ENCODE assay signal across 8 cellular contexts in the genomic region with DNA sequence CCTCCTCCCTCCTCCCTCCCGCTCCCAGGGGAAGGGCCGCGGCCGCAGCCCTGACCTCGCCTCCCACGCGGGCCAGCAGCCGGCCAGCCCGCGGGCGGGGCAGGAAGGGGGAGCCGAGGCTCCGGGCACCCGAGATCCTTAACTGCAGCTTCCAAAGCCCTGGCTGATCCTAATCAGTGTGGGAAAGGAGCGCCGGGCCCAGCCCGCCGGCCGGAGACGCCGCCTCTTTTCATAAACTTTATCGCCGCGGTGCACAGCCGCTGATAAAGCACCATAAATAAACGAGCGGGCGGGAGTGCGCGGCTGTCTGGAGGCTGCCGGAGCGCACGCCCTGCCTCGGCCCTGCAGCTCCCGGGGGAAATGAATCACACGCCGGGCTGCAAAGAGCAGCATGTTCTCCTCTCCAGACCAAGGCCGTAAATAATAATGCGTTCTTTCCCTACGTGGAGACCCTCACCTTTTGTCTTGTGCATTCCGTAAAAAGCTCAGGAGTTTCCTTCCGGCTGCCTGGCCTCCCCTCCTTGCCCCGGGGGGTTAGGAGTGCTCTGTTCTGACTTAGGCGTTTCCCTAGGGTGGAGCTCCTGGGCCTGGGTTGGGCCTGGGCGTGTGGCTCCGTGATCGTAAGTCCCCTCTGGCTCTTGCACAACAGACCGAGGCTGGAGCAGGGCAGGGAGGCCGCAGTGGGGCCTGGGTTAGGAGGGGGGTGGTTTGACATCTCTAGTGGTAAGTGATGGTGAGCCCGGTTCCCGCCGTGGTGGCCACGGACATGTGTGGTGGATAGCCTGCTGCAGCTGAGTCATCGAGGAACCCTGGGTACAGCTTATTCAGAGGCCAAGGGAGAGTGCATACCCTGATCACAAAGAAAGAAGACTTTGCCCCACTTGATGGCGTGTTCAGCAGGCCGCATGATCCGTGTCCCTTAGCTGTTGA.
DNase-seq lines count a peak whose midpoint lies in the region; ATAC-seq, FAIRE-seq and TF ChIP-seq lines count a peak whose summit lies in the region.

No MANE protein-coding gene starts in this region.

- H3K9ac ChIP-seq in iPS-20b (ENCODE audit: low read depth, low read length), result peak overlapping the region; percentile 24; the same call in 1 of the 2 replicates

- WGBS in sigmoid colon, 2 donors, result 2 to 7% methylated on average over 57 of the region's 57 CpGs

- no peaks in the 10 kb centered on the region for H3K9me3 ChIP-seq in iPS-20b (ENCODE audit: insufficient read depth, low read depth, low read length)
- no peaks in the 10 kb centered on the region for H3K9me3 ChIP-seq in sigmoid colon

- no peak for FAIRE-seq in D721Med (lab: Jason Lieb, UNC)

- intact Hi-C loops in sigmoid colon (cut with DNase I), result loop anchor here (2.0 to 5.0 kb wide), 6 partner anchors 44 to 311 kb away; no protein-coding TSS in a partner anchor

- peak; percentile 62 for ATAC-seq in GM19467 (IDR thresholded peaks at IDR 0.05; ENCODE audit: unreplicated experiment)

- TF ChIP-seq CTCF in D721Med (IDR thresholded peaks at IDR 0.05; ENCODE audit: insufficient read depth, missing control alignments) (no peak), sigmoid colon (IDR thresholded peaks at IDR 0.05) (no peak)

- peak in 1 of 2 donors; percentile 21 for TF ChIP-seq POLR2A in sigmoid colon (IDR thresholded peaks at IDR 0.05)

- DNase-seq in D721Med (ENCODE audit: insufficient read length, low spot score) (peak; percentile 76), HS-27A (ENCODE audit: low read depth) (peak; percentile 68), RKO (ENCODE audit: low spot score) (peak; percentile 51), T47D (ENCODE audit: low read depth in 1 of 2, low spot score in 1 of 2) (peak; percentile 72 to 95), sigmoid colon (peak; percentile 95), NCI-H187 treated with DMSO at 0.1 percent for 48 hours (lab: John Stamatoyannopoulos, UW) (no peak)

- in situ Hi-C loops in T47D (cut with HindIII; ENCODE audit: low pct_unique_long_range_greater_than_20kb, low sequenced_read_pairs), result no loop called here

- H3K27me3 ChIP-seq in iPS-20b (ENCODE audit: insufficient read depth, low read length), result peaks cover 64% of the 10 kb centered on the region
- H3K27me3 ChIP-seq in sigmoid colon, result no peaks in the 10 kb centered on the region

- H3K4me1 ChIP-seq in iPS-20b (ENCODE audit: insufficient read depth, low read length), result peaks cover 14% of the 10 kb centered on the region; the same call in 1 of the 2 replicates
- H3K4me1 ChIP-seq in sigmoid colon, result peaks cover 0 to 24% (median 21%) of the 10 kb centered on the region in 4 donors

- H3K36me3 ChIP-seq in iPS-20b (ENCODE audit: insufficient read depth, low read depth, low read length), result no peaks in the 10 kb centered on the region
- no peaks in the 10 kb centered on the region for H3K36me3 ChIP-seq in sigmoid colon

- TF ChIP-seq EP300 in sigmoid colon (IDR thresholded peaks at IDR 0.05), result peak; percentile 19 to 37 (median 32)

- H3K27ac ChIP-seq in iPS-20b (ENCODE audit: low read length), result no peak overlapping the region
- peak overlapping the region; percentile 77 to 87 (median 84) for H3K27ac ChIP-seq in sigmoid colon

- H3K4me3 ChIP-seq in iPS-20b (ENCODE audit: low read length) (peak overlapping the region; percentile 58), sigmoid colon (peak overlapping the region; percentile 26 to 53 (median 45))
